29 cellular contexts compared by ENCODE assay signal in the genomic region with DNA sequence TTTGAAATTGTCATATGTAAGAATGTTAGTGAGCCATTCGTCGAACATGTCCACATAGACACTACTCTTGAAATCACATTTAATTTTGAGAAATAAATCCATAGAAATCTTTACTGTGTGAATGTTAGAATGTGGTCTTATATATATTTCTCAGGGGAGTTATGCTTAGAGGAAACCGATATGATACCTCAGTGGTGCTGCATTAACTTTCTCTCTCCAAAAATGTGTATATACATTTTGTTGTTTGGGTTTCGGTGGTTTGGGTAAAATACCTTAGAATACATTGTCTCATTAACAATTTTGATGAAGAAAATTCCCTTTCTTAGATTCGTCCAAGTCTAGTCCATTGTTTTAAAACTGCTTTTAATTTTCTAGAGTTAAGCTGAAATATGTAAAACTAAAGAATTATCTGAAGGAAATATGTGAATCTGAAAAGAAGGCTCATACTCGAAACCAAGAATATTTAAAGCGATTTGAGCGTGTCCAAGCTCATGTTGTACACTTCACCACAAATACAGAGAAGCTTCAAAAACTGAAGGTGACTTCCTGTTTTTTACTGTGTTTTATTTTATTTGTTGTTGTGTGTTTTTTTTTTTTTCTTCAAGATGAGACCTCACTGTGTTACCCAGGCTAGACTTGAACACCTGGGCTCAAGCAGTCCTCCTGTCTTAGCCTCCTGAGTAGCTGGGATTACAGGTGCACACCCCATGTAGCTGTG. TPM values are rescaled to one million over a fixed set of nuclear protein-coding genes. Genes with fewer than 3 reads are reported as not detected.
DNase-seq lines count a peak whose midpoint lies in the region; ATAC-seq, FAIRE-seq and TF ChIP-seq lines count a peak whose summit lies in the region.
"Had no signal": no experiment of that assay in that cellular context is flagged by ENCODE, and none has a peak within 500 bp of the region (broad histone marks: within the 10 kb centered on the region; RNA-seq: fewer than 3 reads in every experiment).

No MANE protein-coding gene starts in this region.

- FAIRE-seq in GM12891 (lab: Jason Lieb, UNC) (no peak), GM19239 (lab: Jason Lieb, UNC) (peak; percentile 72)
- FAIRE-seq: D721Med, K562 had no signal

- H3K27ac Mint-ChIP-seq in GM23338 (0 out of 2 replicates have a peak overlapping the region, but pooled peaks have one; percentile 30), WTC11 (peak overlapping the region; percentile 76)
- H3K27ac Mint-ChIP-seq: CD4-positive, alpha-beta T cell; T-helper 1 cell treated with Interleukin-12 subunit alpha and Interleukin-12 subunit beta and Interleukin-4 antibody, amounts not matched to agents 30 μg/mL and 1 μg/mL, for 36 hours had no signal

- POLR2A ChIA-PET in WTC11 (lab: Charles Lee), result interaction anchor here (0.6 kb wide), 1 partner anchor 11 kb away, joined by 4 read pairs; no protein-coding TSS in a partner anchor

- H3K36me3 Mint-ChIP-seq in GM23338 (ENCODE audit: low read depth), result peaks cover 19% of the 10 kb centered on the region; the same call in 2 of the 3 replicates
- H3K36me3 Mint-ChIP-seq in WTC11, result peaks cover 21% of the 10 kb centered on the region

- TF ChIP-seq POLR2A in GM12891 (IDR thresholded peaks at IDR 0.05; ENCODE audit: low read depth, low read length) (no peak), lower leg skin (IDR thresholded peaks at IDR 0.05) (no peak)

- DNase-seq in GM12891 (ENCODE audit: insufficient read length, low spot score), result peak; percentile 17
- no peak for DNase-seq in GM19239 (ENCODE audit: insufficient read length, low spot score)
- no peak for DNase-seq in GM23338 (ENCODE audit: low spot score)
- DNase-seq in WTC11 (ENCODE audit: low spot score), result no peak
- DNase-seq in NK-92 treated with Interleukin-12 subunit alpha and Interleukin-12 subunit beta, amount 100 ng/mL, for 24 hours (lab: John Stamatoyannopoulos, UW), result no peak
- DNase-seq in lower leg skin (ENCODE audit: low spot score in 2 of 2), result no peak
- DNase-seq: AML-193; CD4-positive, alpha-beta T cell; Kasumi-1; NCI-H1048; NCI-H1436; NCI-H187; NCI-H2081 treated with DMSO at 0.1 percent for 48 hours; NCI-H2171; NCI-H226; NCI-H510A; OCI-M1; Peyer's patch; SHP77 treated with DMSO at 0.1 percent for 48 hours had no signal

- TF ChIP-seq CTCF in GM23338 (conservative IDR thresholded peaks at IDR 0.05; ENCODE audit: low read depth in 2 of 2) (no peak), WTC11 (IDR thresholded peaks at IDR 0.05) (no peak), lower leg skin (IDR thresholded peaks at IDR 0.05) (no peak)

- H3K4me3 ChIP-seq in GM23338, result no peak overlapping the region
- H3K4me3 ChIP-seq in lower leg skin (ENCODE audit: low read depth, poor library complexity, severe bottlenecking), result no peak overlapping the region
- H3K4me3 ChIP-seq: BLaER1 treated with 17β-estradiol and CSF1 and Interleukin-3, amounts not matched to agents 10 nM and 100 nM; K562; Peyer's patch had no signal

- H3K27me3 Mint-ChIP-seq in GM23338 (ENCODE audit: insufficient read depth, low read depth, poor library complexity), result peaks cover 9% of the 10 kb centered on the region
- H3K27me3 Mint-ChIP-seq in WTC11 (ENCODE audit: low read depth), result no peaks in the 10 kb centered on the region
- H3K27me3 Mint-ChIP-seq: CD4-positive, alpha-beta T cell had no signal

- no peak overlapping the region for H2AFZ ChIP-seq in GM23338

- H3K9me3 Mint-ChIP-seq in GM23338 (no peaks in the 10 kb centered on the region), WTC11 (no peaks in the 10 kb centered on the region)
- H3K9me3 Mint-ChIP-seq: CD4-positive, alpha-beta T cell; T-helper 1 cell treated with Interleukin-12 subunit alpha and Interleukin-12 subunit beta and Interleukin-4 antibody, amounts not matched to agents 30 μg/mL and 1 μg/mL, for 36 hours had no signal

- H3K4me1 ChIP-seq in GM23338 (ENCODE audit: insufficient read depth), result peaks cover 25% of the 10 kb centered on the region
- H3K4me1 ChIP-seq: BLaER1 treated with 17β-estradiol and CSF1 and Interleukin-3, amounts not matched to agents 10 nM and 100 nM; Peyer's patch had no signal

- no peaks in the 10 kb centered on the region for H3K9me2 ChIP-seq in GM23338 (ENCODE audit: insufficient read depth)

- no peaks in the 10 kb centered on the region for H3K27me3 ChIP-seq in GM23338 (ENCODE audit: insufficient read depth)
- H3K27me3 ChIP-seq: BLaER1 treated with 17β-estradiol and CSF1 and Interleukin-3, amounts not matched to agents 10 nM and 100 nM; Peyer's patch had no signal

- H3K79me2 ChIP-seq in GM23338 (replicated peaks; ENCODE audit: insufficient read depth), result peaks cover 20% of the 10 kb centered on the region

- CTCF ChIA-PET in WTC11 (lab: Charles Lee), result interaction anchor here (1.0 kb wide), 1 partner anchor 276 kb away, joined by 3 read pairs; no protein-coding TSS in a partner anchor

- H3K36me3 ChIP-seq in GM23338 (ENCODE audit: insufficient read depth), result peaks cover 12% of the 10 kb centered on the region; the same call in 1 of the 2 replicates

- H3K4me3 Mint-ChIP-seq in GM23338, result no peak overlapping the region
- no peak overlapping the region for H3K4me3 Mint-ChIP-seq in WTC11
- H3K4me3 Mint-ChIP-seq: CD4-positive, alpha-beta T cell; T-helper 1 cell treated with Interleukin-12 subunit alpha and Interleukin-12 subunit beta and Interleukin-4 antibody, amounts not matched to agents 30 μg/mL and 1 μg/mL, for 36 hours had no signal

- H3K4me1 Mint-ChIP-seq in GM23338, result peaks cover 16% of the 10 kb centered on the region
- H3K4me1 Mint-ChIP-seq in WTC11, result peaks cover 26% of the 10 kb centered on the region

- intact Hi-C loops in lower leg skin (cut with DNase I; ENCODE audit: low total_unique reads), result no loop called here

- no peak overlapping the region for H3K4me2 ChIP-seq in GM23338
- H3K4me2 ChIP-seq: BLaER1 treated with 17β-estradiol and CSF1 and Interleukin-3, amounts not matched to agents 10 nM and 100 nM had no signal

- H3K27ac ChIP-seq in GM23338 (ENCODE audit: low read depth), result no peak overlapping the region
- H3K27ac ChIP-seq: BLaER1 treated with 17β-estradiol and CSF1 and Interleukin-3, amounts not matched to agents 10 nM and 100 nM; Peyer's patch had no signal

- 95 to 98% methylated on average over 8 of the region's 8 CpGs for WGBS in lower leg skin, 2 donors

- ATAC-seq in GM23338 (no peak), WTC11 (no peak), GM21447 (IDR thresholded peaks at IDR 0.05; ENCODE audit: unreplicated experiment) (no peak)
- ATAC-seq: HCT116, K562 had no signal

- 0 out of 2 replicates have a peak, but pooled peaks cover 4% of the 10 kb centered on the region for H4K20me1 ChIP-seq in GM23338 (replicated peaks; ENCODE audit: insufficient read depth)
- H4K20me1 ChIP-seq: BLaER1 treated with 17β-estradiol and CSF1 and Interleukin-3, amounts not matched to agents 10 nM and 100 nM had no signal

- no peaks in the 10 kb centered on the region for H3F3A ChIP-seq in GM23338 (replicated peaks; ENCODE audit: low read depth)

TF ChIP-seq in GM12891, 5 proteins besides CTCF, POLR2A, EP300 and RAD21:
- no peak for TF ChIP-seq POLR2AphosphoS5 (IDR thresholded peaks at IDR 0.05; ENCODE audit: low read depth, low read length)
- peak; percentile 86 for TF ChIP-seq SPI1 (IDR thresholded peaks at IDR 0.05; ENCODE audit: low read depth, low read length)

TF ChIP-seq in GM23338, 12 proteins besides CTCF, POLR2A, EP300 and RAD21:
- TF ChIP-seq POLR2AphosphoS5 (IDR thresholded peaks at IDR 0.05; ENCODE audit: low read depth), result no peak
TF ChIP-seq in GM23338: peak in this region for 0.

TF ChIP-seq in WTC11, 78 proteins besides CTCF, POLR2A, EP300 and RAD21:
- TF ChIP-seq SP1 (CRISPR knock-in tag; conservative IDR thresholded peaks at IDR 0.05) (no peak), NFE2L1 (CRISPR knock-in tag; IDR thresholded peaks at IDR 0.05) (no peak)

RNA-seq across cellular contexts. Expression of a gene that starts 10.3 kb away (rescaled TPM):
- polyA plus RNA-seq in GM12891 (2012; ENCODE audit: low read depth, missing spikeins), result 8.5 TPM
- total RNA-seq in GM23338 (2014; rRNA removed; shearing (Covaris generic)), result 63.6 and 87.7 TPM in 2 replicates
- polyA plus RNA-seq in GM23338 (2016; fragmentation: Nextera tagmentation; extraction: Ambion mirVana), result 52.5 and 58.3 TPM in 2 replicates
- total RNA-seq in WTC11 (2021), result 39.6 to 43.6 TPM (median 41.8 TPM) in 3 replicates
- total RNA-seq in lower leg skin, result 10 to 100 TPM; 17.8 to 25.0 (median 23.0) TPM

RNA-seq across cellular contexts. Expression of a gene that starts 30.0 kb away (rescaled TPM):
- polyA plus RNA-seq in GM12891 (2012; ENCODE audit: low read depth, missing spikeins), result not detected
- total RNA-seq in GM23338 (2014; rRNA removed; shearing (Covaris generic)), result 0.31 TPM in 1 of 2 replicates, not detected in the other
- polyA plus RNA-seq in GM23338 (2016; fragmentation: Nextera tagmentation; extraction: Ambion mirVana), result 2.0 and 2.6 TPM in 2 replicates
- total RNA-seq in WTC11 (2021) (0.78 to 3.1 TPM (median 0.80 TPM) in 3 replicates), lower leg skin (under 1 TPM in 1 of 4 donors, not detected in 3; 0.32 TPM)
- total RNA-seq: CD4-positive, alpha-beta T cell; H4; HT1080; K562; MCF 10A; Peyer's patch had no signal
- polyA plus RNA-seq: AG04450, K562 had no signal
